8 cellular contexts compared by ENCODE assay signal in genomic region chr3:143121240-143122088, GRCh38. TPM values are rescaled to one million over a fixed set of nuclear protein-coding genes. Genes with fewer than 3 reads are reported as not detected.
A peak's percentile ranks its signal among the peaks of the same experiment; 100 is the strongest.
DNase-seq lines count a peak whose midpoint lies in the region; ATAC-seq and TF ChIP-seq lines count a peak whose summit lies in the region.

No MANE protein-coding gene starts in this region.

- no peaks in the 10 kb centered on the region for H4K20me1 ChIP-seq in PC-3 (ENCODE audit: low read length)

- peaks cover 55% of the 10 kb centered on the region for H3K4me1 Mint-ChIP-seq in CD14-positive monocyte
- H3K4me1 Mint-ChIP-seq in activated naive CD4-positive, alpha-beta T cell treated with anti-CD3 and anti-CD28 coated beads for 36 hours (ENCODE audit: low read depth), result peaks cover 41% of the 10 kb centered on the region

- H3K27ac Mint-ChIP-seq in CD14-positive monocyte, result peak overlapping the region in 5 of 7 donors; percentile 35 to 78 (median 68)
- no peak overlapping the region for H3K27ac Mint-ChIP-seq in activated naive CD4-positive, alpha-beta T cell treated with anti-CD3 and anti-CD28 coated beads for 36 hours

- peaks cover 11% of the 10 kb centered on the region for H3K4me1 ChIP-seq in PC-3 (ENCODE audit: insufficient read depth, low read length)
- H3K4me1 ChIP-seq in left ventricle myocardium inferior, result peaks cover 44% of the 10 kb centered on the region

- no peaks in the 10 kb centered on the region for H3K79me2 ChIP-seq in PC-3 (ENCODE audit: low read length)

- H3K9me3 ChIP-seq in PC-3 (ENCODE audit: low read length) (no peaks in the 10 kb centered on the region), left ventricle myocardium inferior (replicated peaks) (no peaks in the 10 kb centered on the region)

- H2AFZ ChIP-seq in PC-3 (ENCODE audit: low read length), result peak overlapping the region; percentile 86; the same call in 1 of the 2 replicates

- CTCF ChIA-PET in PC-3 (lab: Charles Lee), result no interaction called here
- CTCF ChIA-PET in activated naive CD4-positive, alpha-beta T cell treated with anti-CD3 and anti-CD28 coated beads for 36 hours (lab: Charles Lee), result interaction anchor here (0.6 to 3.0 kb wide), 25 partner anchors 10 to 861 kb away, joined by 3 to 16 read pairs (median 3); no protein-coding TSS in a partner anchor

- ATAC-seq in GM21390 (IDR thresholded peaks at IDR 0.05; ENCODE audit: unreplicated experiment) (peak; percentile 2), PC-3 (no peak), sciatic nerve (peak; percentile 20), GM18861 (IDR thresholded peaks at IDR 0.05; ENCODE audit: unreplicated experiment) (no peak)

- no peaks in the 10 kb centered on the region for H3K9me2 ChIP-seq in PC-3 (replicated peaks; ENCODE audit: low read length)

- H3K9me3 Mint-ChIP-seq in CD14-positive monocyte, result peaks cover 0 to 5% (median 0%) of the 10 kb centered on the region in 7 donors
- no peaks in the 10 kb centered on the region for H3K9me3 Mint-ChIP-seq in activated naive CD4-positive, alpha-beta T cell treated with anti-CD3 and anti-CD28 coated beads for 36 hours

- peak overlapping the region; percentile 78 to 84 for H3K4me3 Mint-ChIP-seq in CD14-positive monocyte
- peak overlapping the region; percentile 62 for H3K4me3 Mint-ChIP-seq in activated naive CD4-positive, alpha-beta T cell treated with anti-CD3 and anti-CD28 coated beads for 36 hours

- peaks cover 7 to 8% of the 10 kb centered on the region in 2 donors for H3K36me3 Mint-ChIP-seq in CD14-positive monocyte
- H3K36me3 Mint-ChIP-seq in activated naive CD4-positive, alpha-beta T cell treated with anti-CD3 and anti-CD28 coated beads for 36 hours (ENCODE audit: low read depth), result peaks cover 6% of the 10 kb centered on the region

- H3K36me3 ChIP-seq in PC-3 (ENCODE audit: low read depth, low read length) (no peaks in the 10 kb centered on the region), left ventricle myocardium inferior (peaks cover 3% of the 10 kb centered on the region)

- peak; percentile 56 for DNase-seq in CD14-positive monocyte (ENCODE audit: low spot score)
- peak; percentile 44 for DNase-seq in PC-3
- DNase-seq in activated naive CD4-positive, alpha-beta T cell treated with anti-CD3 and anti-CD28 coated beads for 36 hours, result peak; percentile 88
- DNase-seq in left ventricle myocardium inferior, result peak; percentile 40
- peak; percentile 63 for DNase-seq in sciatic nerve (ENCODE audit: low spot score)
- no peak for DNase-seq in mesenteric fat pad (ENCODE audit: low spot score)

- H3K4me3 ChIP-seq in PC-3 (ENCODE audit: low read length) (peak overlapping the region; percentile 97), left ventricle myocardium inferior (peak overlapping the region; percentile 79)

- BruUV-seq in PC-3 (replicated peaks; lab: Mats Ljungman, UMichigan), result no TSS peak

- H3K27ac ChIP-seq in PC-3 (ENCODE audit: low read length) (no peak overlapping the region), left ventricle myocardium inferior (replicated peaks) (peak overlapping the region; percentile 71)

- POLR2A ChIA-PET in PC-3 (lab: Charles Lee; ENCODE audit: unreplicated experiment), result no interaction called here

- no peak overlapping the region for H3K9ac ChIP-seq in PC-3 (ENCODE audit: low read length)

- peak; percentile 71 for TF ChIP-seq CTCF in CD14-positive monocyte (IDR thresholded peaks at IDR 0.05)
- TF ChIP-seq CTCF in PC-3 (conservative IDR thresholded peaks at IDR 0.05; ENCODE audit: low read depth, low read length), result peak; percentile 56
- peak; percentile 48 for TF ChIP-seq CTCF in left ventricle myocardium inferior (IDR thresholded peaks at IDR 0.05; ENCODE audit: borderline replicate concordance)

- peaks cover 13 to 16% (median 14%) of the 10 kb centered on the region in 3 donors for H3K27me3 Mint-ChIP-seq in CD14-positive monocyte (ENCODE audit: low read depth in 3 of 3)
- no peaks in the 10 kb centered on the region for H3K27me3 Mint-ChIP-seq in activated naive CD4-positive, alpha-beta T cell treated with anti-CD3 and anti-CD28 coated beads for 36 hours (ENCODE audit: low read depth)

- no peaks in the 10 kb centered on the region for H3F3A ChIP-seq in PC-3 (ENCODE audit: low read length, unreplicated experiment)

- H3K4me2 ChIP-seq in PC-3 (ENCODE audit: low read length), result peak overlapping the region; percentile 94

- intact Hi-C loops in CD14-positive monocyte (cut with micrococcal nuclease), result loop anchor here (1.0 to 10.0 kb wide), 5 partner anchors 15 to 551 kb away; no protein-coding TSS in a partner anchor
- intact Hi-C loops in PC-3 (cut with micrococcal nuclease), result loop anchor here (1.0 to 10.0 kb wide), 5 partner anchors 161 to 643 kb away; no protein-coding TSS in a partner anchor
- intact Hi-C loops in activated naive CD4-positive, alpha-beta T cell treated with anti-CD3 and anti-CD28 coated beads for 36 hours (cut with micrococcal nuclease), result loop anchor here (1.0 to 5.0 kb wide), 9 partner anchors 44 to 641 kb away; no protein-coding TSS in a partner anchor
- intact Hi-C loops in left ventricle myocardium inferior (cut with micrococcal nuclease), result no loop called here
- intact Hi-C loops in sciatic nerve (cut with DNase I), result no loop called here

- H3K27me3 ChIP-seq in PC-3 (ENCODE audit: low read length), result no peaks in the 10 kb centered on the region
- H3K27me3 ChIP-seq in left ventricle myocardium inferior (ENCODE audit: low read depth), result peaks cover 52% of the 10 kb centered on the region

RNA-seq across cellular contexts. Expression of gene CHST2, which starts 1.9 kb away (rescaled TPM):
- 10 to 100 TPM in 1 of 2 donors, 1 to 10 TPM in 1; 9.6 to 18.0 TPM for polyA plus RNA-seq in CD14-positive monocyte
- 6.7 and 7.3 TPM in 2 replicates for total RNA-seq in PC-3 (2014; rRNA removed)
- 1 to 10 TPM; 4.2 to 4.4 TPM for total RNA-seq in activated naive CD4-positive, alpha-beta T cell treated with anti-CD3 and anti-CD28 coated beads for 36 hours
- total RNA-seq in left ventricle myocardium inferior, result 1.8 TPM
- 37.1 TPM for total RNA-seq in sciatic nerve
- total RNA-seq in mesenteric fat pad, result 13.4 TPM

Comparison
In these comparisons a context has a peak if more than half of its experiments do, and no peak if none do; other contexts are left out.
1. ATAC-seq: peak in GM21390 (single experiment) and sciatic nerve (single experiment); none in PC-3 (single experiment) and GM18861 (single experiment).
2. intact Hi-C loops: an anchor here in CD14-positive monocyte (1.0 to 10.0 kb wide), PC-3 (1.0 to 10.0 kb wide) and activated naive CD4-positive, alpha-beta T cell treated with anti-CD3 and anti-CD28 coated beads for 36 hours (1.0 to 5.0 kb wide); none called in left ventricle myocardium inferior and sciatic nerve.
3. Peak in every context shown above with its lines, with median percentiles within 50 percentile points of each other: CTCF ChIP-seq.